Comparison of ENCODE assay signal across 10 cellular contexts in the genomic region with DNA sequence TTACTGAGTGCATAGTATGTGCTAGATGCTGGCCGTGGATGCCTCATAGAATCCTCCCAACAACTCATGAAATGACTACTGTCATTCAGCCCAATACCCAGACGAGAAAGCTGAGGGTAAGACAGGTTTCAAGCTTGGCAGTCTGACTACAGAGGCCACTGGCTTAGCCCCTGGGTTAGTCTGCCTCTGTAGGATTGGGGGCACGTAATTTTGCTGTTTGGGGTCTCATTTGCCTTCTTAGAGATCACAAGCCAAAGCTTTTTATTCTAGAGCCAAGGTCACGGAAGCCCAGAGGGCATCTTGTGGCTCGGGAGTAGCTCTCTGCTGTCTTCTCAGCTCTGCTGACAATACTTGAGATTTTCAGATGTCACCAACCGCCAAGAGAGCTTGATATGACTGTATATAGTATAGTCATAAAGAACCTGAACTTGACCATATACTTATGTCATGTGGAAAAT. TPM values are rescaled to one million over a fixed set of nuclear protein-coding genes. Genes with fewer than 3 reads are reported as not detected.
DNase-seq lines count a peak whose midpoint lies in the region; ATAC-seq and TF ChIP-seq lines count a peak whose summit lies in the region.
"Had no signal": no experiment of that assay in that cellular context is flagged by ENCODE, and none has a peak within 500 bp of the region (broad histone marks: within the 10 kb centered on the region; RNA-seq: fewer than 3 reads in every experiment).

No MANE protein-coding gene starts in this region.

- POLR2A ChIA-PET in MCF 10A (lab: Yijun Ruan, JAX), result interaction anchor here (0.6 to 1.5 kb wide), 7 partner anchors 10 to 286 kb away, joined by 3 to 4 read pairs (median 3); no protein-coding TSS in a partner anchor

- H3K27ac ChIP-seq in rectal smooth muscle tissue (ENCODE audit: low read depth, low read length), result peak overlapping the region; percentile 8

- DNase-seq in activated CD4-positive, CD25-positive, alpha-beta regulatory T cell treated with anti-CD3 and anti-CD28 coated beads, Interleukin-2, amount 50 U/mL, for 72 hours, result peak; percentile 54
- DNase-seq in MCF 10A (ENCODE audit: unreplicated experiment) (no peak), left lobe of liver (ENCODE audit: low spot score) (no peak), GF-D8 (lab: John Stamatoyannopoulos, UW) (no peak)
- DNase-seq: left lung had no signal

- no peaks in the 10 kb centered on the region for H3K36me3 ChIP-seq in rectal smooth muscle tissue (ENCODE audit: control insufficient read depth, insufficient read depth, low read length)
- H3K36me3 ChIP-seq: left lung had no signal

- peaks cover 22% of the 10 kb centered on the region for H3K27me3 Mint-ChIP-seq in MCF 10A (ENCODE audit: insufficient read depth, unreplicated experiment)

- CTCF ChIA-PET in MCF 10A (lab: Yijun Ruan, JAX), result interaction anchor here (0.6 to 13.0 kb wide), 14 partner anchors 9 to 430 kb away, joined by 3 to 202 read pairs (median 4); no protein-coding TSS in a partner anchor

- intact Hi-C loops in MCF 10A (cut with micrococcal nuclease), result loop anchor here (5.0 to 10.0 kb wide), 2 partner anchors 77 to 605 kb away; no protein-coding TSS in a partner anchor

- H3K36me3 Mint-ChIP-seq in MCF 10A (ENCODE audit: insufficient read depth, unreplicated experiment), result no peaks in the 10 kb centered on the region

- ATAC-seq in GM18502 (IDR thresholded peaks at IDR 0.05; ENCODE audit: poor library complexity, unreplicated experiment), result peak; percentile 72
- peak; percentile 70 for ATAC-seq in GM21723 (IDR thresholded peaks at IDR 0.05; ENCODE audit: unreplicated experiment)
- no peak for ATAC-seq in left lobe of liver
- no peak for ATAC-seq in esophagus mucosa
- ATAC-seq: left lung had no signal

- no peaks in the 10 kb centered on the region for H3K9me3 Mint-ChIP-seq in MCF 10A (ENCODE audit: unreplicated experiment)

- H3K9ac ChIP-seq in rectal smooth muscle tissue (ENCODE audit: low read length), result no peak overlapping the region

- H3K4me3 Mint-ChIP-seq in MCF 10A (ENCODE audit: unreplicated experiment), result no peak overlapping the region

- no peak overlapping the region for H3K4me3 ChIP-seq in rectal smooth muscle tissue (ENCODE audit: low read length)

- no peak for TF ChIP-seq CTCF in MCF 10A (IDR thresholded peaks at IDR 0.05; ENCODE audit: unreplicated experiment)

- H3K27me3 ChIP-seq in rectal smooth muscle tissue (ENCODE audit: control insufficient read depth, insufficient read depth, low read length), result no peaks in the 10 kb centered on the region
- H3K27me3 ChIP-seq: left lung had no signal

- no peak overlapping the region for H3K27ac Mint-ChIP-seq in MCF 10A (ENCODE audit: low read depth, unreplicated experiment)

- no peaks in the 10 kb centered on the region for H3K4me1 Mint-ChIP-seq in MCF 10A (ENCODE audit: insufficient read depth, unreplicated experiment)

- no TSS peak for BruUV-seq in MCF 10A (replicated peaks; lab: Mats Ljungman, UMichigan)

- H3K4me1 ChIP-seq in rectal smooth muscle tissue (ENCODE audit: control insufficient read depth, insufficient read depth, low read length), result no peaks in the 10 kb centered on the region

RNA-seq across cellular contexts. Expression of a gene that starts 1.0 kb away (rescaled TPM):
- total RNA-seq in MCF 10A (2022) (not detected in 2 replicates), left lobe of liver (0.08 TPM), esophagus mucosa (0.28 TPM)
- total RNA-seq: H4 had no signal

RNA-seq across cellular contexts. Expression of a gene that starts 15.8 kb away (rescaled TPM):
- total RNA-seq in MCF 10A (2022) (not detected in 2 replicates), left lobe of liver (0.33 TPM), esophagus mucosa (0.48 TPM)
- total RNA-seq: H4 had no signal

RNA-seq across cellular contexts. Expression of a gene that starts 37.4 kb away (rescaled TPM):
- total RNA-seq in MCF 10A (2022) (not detected in 2 replicates), left lobe of liver (0.55 TPM), esophagus mucosa (0.24 TPM)

Comparison
In these comparisons a context has a peak if more than half of its experiments do, and no peak if none do; other contexts are left out.
1. ATAC-seq: peak in GM18502 (single experiment) and GM21723 (single experiment); none in left lobe of liver (single experiment) and esophagus mucosa (single experiment).